ENCODE assay signal across 1 cellular context in the genomic region with DNA sequence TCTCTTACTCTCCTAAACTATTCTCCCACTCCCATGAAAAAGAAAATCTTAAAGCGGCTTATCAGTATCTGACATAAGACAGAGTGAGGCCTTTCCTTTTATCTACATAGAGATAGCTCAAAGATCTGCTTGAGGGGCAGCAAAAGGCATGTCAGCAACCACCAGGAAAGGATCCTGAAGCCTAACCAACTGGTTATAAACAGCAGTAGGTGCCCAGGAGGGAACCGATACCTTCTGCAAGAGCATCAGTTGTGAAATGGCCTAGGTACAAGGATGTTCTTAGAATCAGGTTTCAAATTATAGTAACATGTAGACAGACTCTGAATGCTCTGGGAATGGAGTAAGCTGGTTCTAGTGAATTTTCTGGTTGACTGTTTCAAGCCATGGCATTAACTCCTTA.
TF ChIP-seq lines count a peak whose summit lies in the region.

No MANE protein-coding gene starts in this region.

TF ChIP-seq in WTC11, 78 proteins besides CTCF, POLR2A, EP300 and RAD21 (continued from another document):
- no peak for TF ChIP-seq EMX1 (CRISPR knock-in tag; IDR thresholded peaks at IDR 0.05)
- no peak for TF ChIP-seq TP53 (CRISPR knock-in tag; IDR thresholded peaks at IDR 0.05)
- TF ChIP-seq NR3C1 (CRISPR knock-in tag; conservative IDR thresholded peaks at IDR 0.05; ENCODE audit: low read depth) = no peak
- TF ChIP-seq, protein P1, sequence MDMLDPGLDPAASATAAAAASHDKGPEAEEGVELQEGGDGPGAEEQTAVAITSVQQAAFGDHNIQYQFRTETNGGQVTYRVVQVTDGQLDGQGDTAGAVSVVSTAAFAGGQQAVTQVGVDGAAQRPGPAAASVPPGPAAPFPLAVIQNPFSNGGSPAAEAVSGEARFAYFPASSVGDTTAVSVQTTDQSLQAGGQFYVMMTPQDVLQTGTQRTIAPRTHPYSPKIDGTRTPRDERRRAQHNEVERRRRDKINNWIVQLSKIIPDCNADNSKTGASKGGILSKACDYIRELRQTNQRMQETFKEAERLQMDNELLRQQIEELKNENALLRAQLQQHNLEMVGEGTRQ (CRISPR knock-in tag; IDR thresholded peaks at IDR 0.05) = no peak
- no peak for TF ChIP-seq NFYB (CRISPR knock-in tag; conservative IDR thresholded peaks at IDR 0.05; ENCODE audit: low read depth)
- TF ChIP-seq NFATC4 (CRISPR knock-in tag; IDR thresholded peaks at IDR 0.05) = no peak
TF ChIP-seq in WTC11: peak in this region for 0.
